Comparison of ENCODE assay signal across 24 cellular contexts in genomic region chr6:154537486-154537885, GRCh38. TPM values are rescaled to one million over a fixed set of nuclear protein-coding genes. Genes with fewer than 3 reads are reported as not detected.
A peak's percentile ranks its signal among the peaks of the same experiment; 100 is the strongest.
DNase-seq lines count a peak whose midpoint lies in the region; ATAC-seq and TF ChIP-seq lines count a peak whose summit lies in the region.
"Had no signal": no experiment of that assay in that cellular context is flagged by ENCODE, and none has a peak within 500 bp of the region (broad histone marks: within the 10 kb centered on the region; RNA-seq: fewer than 3 reads in every experiment).

No MANE protein-coding gene starts in this region.

- H3K9me3 ChIP-seq in HEK293 (ENCODE audit: control insufficient read depth, insufficient read depth, low read depth, low read length): no peaks in the 10 kb centered on the region
- H3K9me3 ChIP-seq: ascending aorta, suprapubic skin had no signal

- H3K4me3 ChIP-seq in HEK293 (ENCODE audit: low read depth, low read length): no peak overlapping the region
- H3K4me3 ChIP-seq: ascending aorta, SK-N-MC, suprapubic skin had no signal

- H3K36me3 Mint-ChIP-seq in progenitor cell of endocrine pancreas (ENCODE audit: insufficient read depth): no peaks in the 10 kb centered on the region
- H3K36me3 Mint-ChIP-seq in CD14-positive monocyte: no peaks in the 10 kb centered on the region
- H3K36me3 Mint-ChIP-seq: naive B cell had no signal

- peaks cover 3% of the 10 kb centered on the region for H3K27me3 Mint-ChIP-seq in progenitor cell of endocrine pancreas
- peaks cover 0 to 3% (median 2%) of the 10 kb centered on the region in 3 donors for H3K27me3 Mint-ChIP-seq in CD14-positive monocyte (ENCODE audit: low read depth in 3 of 3)
- H3K27me3 Mint-ChIP-seq: activated CD4-positive, alpha-beta T cell treated with anti-CD3 and anti-CD28 coated beads for 36 hours had no signal

- ATAC-seq in GM18909 (IDR thresholded peaks at IDR 0.05; ENCODE audit: poor library complexity, unreplicated experiment): no peak
- no peak for ATAC-seq in HG03439 (IDR thresholded peaks at IDR 0.05; ENCODE audit: unreplicated experiment)
- ATAC-seq: activated CD4-positive, alpha-beta T cell treated with anti-CD3 and anti-CD28 coated beads for 36 hours; left cardiac atrium; right cardiac atrium had no signal

- peak overlapping the region; percentile 57 for H3K27ac Mint-ChIP-seq in progenitor cell of endocrine pancreas
- H3K27ac Mint-ChIP-seq in CD14-positive monocyte: no peak overlapping the region
- H3K27ac Mint-ChIP-seq: activated CD4-positive, alpha-beta T cell treated with anti-CD3 and anti-CD28 coated beads for 36 hours; HFFc6; naive B cell had no signal

- no peaks in the 10 kb centered on the region for H3K36me3 ChIP-seq in HEK293 (ENCODE audit: control insufficient read depth in 2 of 2, insufficient read depth in 1 of 2, low read length in 2 of 2)
- H3K36me3 ChIP-seq: ascending aorta, suprapubic skin had no signal

- no peak overlapping the region for H3K27ac ChIP-seq in HEK293 (ENCODE audit: extremely low read depth, low read depth, low read length)
- H3K27ac ChIP-seq: ascending aorta, SK-N-MC, suprapubic skin had no signal

- no peaks in the 10 kb centered on the region for H3K9me3 Mint-ChIP-seq in progenitor cell of endocrine pancreas (ENCODE audit: low read depth)
- peaks cover 0 to 2% (median 0%) of the 10 kb centered on the region in 7 donors for H3K9me3 Mint-ChIP-seq in CD14-positive monocyte
- H3K9me3 Mint-ChIP-seq: HFFc6 had no signal

- TF ChIP-seq CTCF in HEK293 (tag by site-specific recombination; IDR thresholded peaks at IDR 0.05): no peak
- TF ChIP-seq CTCF in progenitor cell of endocrine pancreas (IDR thresholded peaks at IDR 0.05; ENCODE audit: unreplicated experiment): no peak
- no peak for TF ChIP-seq CTCF in CD14-positive monocyte (IDR thresholded peaks at IDR 0.05)

- H3K4me1 Mint-ChIP-seq in progenitor cell of endocrine pancreas (ENCODE audit: low read depth) (peaks cover 15% of the 10 kb centered on the region), CD14-positive monocyte (no peaks in the 10 kb centered on the region)
- H3K4me1 Mint-ChIP-seq: activated CD4-positive, alpha-beta T cell treated with anti-CD3 and anti-CD28 coated beads for 36 hours; naive B cell had no signal

- CTCF ChIA-PET in HEK293 (lab: Yijun Ruan, JAX): no interaction called here

- DNase-seq in NCI-H748 (lab: John Stamatoyannopoulos, UW; ENCODE audit: unreplicated experiment): peak; percentile 79
- peak; percentile 79 for DNase-seq in left kidney (ENCODE audit: low read depth, low spot score)
- DNase-seq in progenitor cell of endocrine pancreas (ENCODE audit: low spot score, unreplicated experiment): no peak
- no peak for DNase-seq in HUDEP-2 (lab: John Stamatoyannopoulos, UW; ENCODE audit: unreplicated experiment in 76 of 76)
- DNase-seq in CD14-positive monocyte (ENCODE audit: low spot score): no peak
- DNase-seq: activated CD4-positive, alpha-beta T cell treated with anti-CD3 and anti-CD28 coated beads for 36 hours; activated CD8-positive, alpha-beta memory T cell treated with anti-CD3 and anti-CD28 coated beads, Interleukin-2, amount 50 U/mL, for 4 hours; activated naive CD4-positive, alpha-beta T cell treated with Interleukin-2 at 50 U/mL for 16 hours; AML-193; Calu3; HFFc6; left cardiac atrium; naive B cell; NCI-H1092; NCI-H226; right cardiac atrium; stimulated activated CD4-positive, alpha-beta T cell treated with anti-CD3 and anti-CD28 coated beads, Interleukin-2, amount 100 ng/mL, for 24 hours had no signal

- intact Hi-C loops in CD14-positive monocyte (cut with micrococcal nuclease): no loop called here

- POLR2A ChIA-PET in HEK293 (lab: Yijun Ruan, JAX): interaction anchor here (2.7 kb wide), 1 partner anchor 26 kb away, joined by 9 read pairs; the partner anchor contains the start of gene CNKSR3

- H3K4me1 ChIP-seq in HEK293 (ENCODE audit: control insufficient read depth, insufficient read depth, low read length): peaks cover 4% of the 10 kb centered on the region; the same call in 1 of the 2 replicates
- H3K4me1 ChIP-seq: suprapubic skin had no signal

- no peak overlapping the region for H3K4me3 Mint-ChIP-seq in progenitor cell of endocrine pancreas (ENCODE audit: low read depth)
- no peak overlapping the region for H3K4me3 Mint-ChIP-seq in CD14-positive monocyte
- H3K4me3 Mint-ChIP-seq: activated CD4-positive, alpha-beta T cell treated with anti-CD3 and anti-CD28 coated beads for 36 hours; HFFc6; naive B cell had no signal

TF ChIP-seq in HEK293, 187 proteins besides CTCF, POLR2A, EP300 and RAD21 (continues in another document):
- TF ChIP-seq PATZ1 (tag by site-specific recombination; IDR thresholded peaks at IDR 0.05) (0 out of 2 replicates have a peak, but pooled peaks have one; percentile 13), YY1 (tag by site-specific recombination; IDR thresholded peaks at IDR 0.05) (no peak), TCF7L2 (IDR thresholded peaks at IDR 0.05; ENCODE audit: borderline replicate concordance, low read depth, low read length) (no peak), GFI1B (tag by site-specific recombination; IDR thresholded peaks at IDR 0.05) (no peak), ZIC2 (tag by site-specific recombination; IDR thresholded peaks at IDR 0.05) (peak; percentile 61), KLF10 (tag by site-specific recombination; IDR thresholded peaks at IDR 0.05) (no peak), ZBTB20 (tag by site-specific recombination; IDR thresholded peaks at IDR 0.05) (0 out of 2 replicates have a peak, but pooled peaks have one; percentile 14), ZFP69B (tag by site-specific recombination; IDR thresholded peaks at IDR 0.05) (peak; percentile 56; the same call in 1 of the 2 replicates), ZNF518A (tag by site-specific recombination; conservative IDR thresholded peaks at IDR 0.05; ENCODE audit: low read depth) (no peak), ZNF221 (tag by site-specific recombination; IDR thresholded peaks at IDR 0.05; ENCODE audit: borderline replicate concordance) (no peak)
- TF ChIP-seq, protein P1, sequence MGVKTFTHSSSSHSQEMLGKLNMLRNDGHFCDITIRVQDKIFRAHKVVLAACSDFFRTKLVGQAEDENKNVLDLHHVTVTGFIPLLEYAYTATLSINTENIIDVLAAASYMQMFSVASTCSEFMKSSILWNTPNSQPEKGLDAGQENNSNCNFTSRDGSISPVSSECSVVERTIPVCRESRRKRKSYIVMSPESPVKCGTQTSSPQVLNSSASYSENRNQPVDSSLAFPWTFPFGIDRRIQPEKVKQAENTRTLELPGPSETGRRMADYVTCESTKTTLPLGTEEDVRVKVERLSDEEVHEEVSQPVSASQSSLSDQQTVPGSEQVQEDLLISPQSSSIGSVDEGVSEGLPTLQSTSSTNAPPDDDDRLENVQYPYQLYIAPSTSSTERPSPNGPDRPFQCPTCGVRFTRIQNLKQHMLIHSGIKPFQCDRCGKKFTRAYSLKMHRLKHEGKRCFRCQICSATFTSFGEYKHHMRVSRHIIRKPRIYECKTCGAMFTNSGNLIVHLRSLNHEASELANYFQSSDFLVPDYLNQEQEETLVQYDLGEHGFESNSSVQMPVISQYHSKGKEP (tag by site-specific recombination; IDR thresholded peaks at IDR 0.05): 0 out of 2 replicates have a peak, but pooled peaks have one; percentile 13

RNA-seq across cellular contexts. Expression of gene CNKSR3, which starts 27.0 kb away (rescaled TPM):
- 17.3 and 20.3 TPM in 2 replicates for total RNA-seq in progenitor cell of endocrine pancreas
- polyA plus RNA-seq in CD14-positive monocyte: not detected
- total RNA-seq: OCI-LY7 had no signal

Comparison
In these comparisons a context has a peak if more than half of its experiments do, and no peak if none do; other contexts are left out.
1. DNase-seq: peak in NCI-H748 (single experiment) and left kidney (single experiment); none in progenitor cell of endocrine pancreas (single experiment), HUDEP-2 (0 of 76) and CD14-positive monocyte (single experiment).